ENCODE assay signal across 8 cellular contexts in genomic region chr2:199985625-199986207, GRCh38. TPM values are rescaled to one million over a fixed set of nuclear protein-coding genes. Genes with fewer than 3 reads are reported as not detected.
DNase-seq lines count a peak whose midpoint lies in the region; ATAC-seq, FAIRE-seq and TF ChIP-seq lines count a peak whose summit lies in the region.

No MANE protein-coding gene starts in this region.

- no peaks in the 10 kb centered on the region for H3K79me2 ChIP-seq in smooth muscle cell (ENCODE audit: low read depth)

- no peak overlapping the region for H3K27ac ChIP-seq in smooth muscle cell (ENCODE audit: low read depth)

- H3K27me3 Mint-ChIP-seq in activated naive CD8-positive, alpha-beta T cell treated with anti-CD3 and anti-CD28 coated beads for 36 hours: no peaks in the 10 kb centered on the region

- H3K9ac ChIP-seq in smooth muscle cell (ENCODE audit: low read depth): no peak overlapping the region

- H3K9me3 ChIP-seq in smooth muscle cell (replicated peaks; ENCODE audit: low read depth): no peaks in the 10 kb centered on the region

- H3K4me1 ChIP-seq in smooth muscle cell (ENCODE audit: low read depth): peaks cover 7% of the 10 kb centered on the region

- no peaks in the 10 kb centered on the region for H3K36me3 ChIP-seq in smooth muscle cell (ENCODE audit: low read depth)

- no peaks in the 10 kb centered on the region for H3K27me3 ChIP-seq in smooth muscle cell (ENCODE audit: low read depth)

- peak; percentile 96 for FAIRE-seq in H54 (lab: Jason Lieb, UNC)

- WGBS in smooth muscle cell (ENCODE audit: low lambda C conversion rate): 76% methylated on average over 6 of the region's 6 CpGs

- no peaks in the 10 kb centered on the region for H3K36me3 Mint-ChIP-seq in activated naive CD8-positive, alpha-beta T cell treated with anti-CD3 and anti-CD28 coated beads for 36 hours

- TF ChIP-seq POLR2A in H54 (IDR thresholded peaks at IDR 0.05; ENCODE audit: low read depth, low read length): no peak

- H3K4me3 Mint-ChIP-seq in activated naive CD8-positive, alpha-beta T cell treated with anti-CD3 and anti-CD28 coated beads for 36 hours: no peak overlapping the region

- H3K4me3 ChIP-seq in smooth muscle cell: no peak overlapping the region

- H2AFZ ChIP-seq in smooth muscle cell (ENCODE audit: low read depth): no peak overlapping the region

- peak; percentile 58 for TF ChIP-seq CTCF in smooth muscle cell (IDR thresholded peaks at IDR 0.05; ENCODE audit: borderline replicate concordance, insufficient read depth, poor library complexity, severe bottlenecking)

- peaks cover 8% of the 10 kb centered on the region for H3F3A ChIP-seq in smooth muscle cell (ENCODE audit: low read depth)

- H4K20me1 ChIP-seq in smooth muscle cell (ENCODE audit: low read depth): no peaks in the 10 kb centered on the region

- intact Hi-C loops in left ventricle myocardium superior (cut with micrococcal nuclease): loop anchor here (10.0 kb wide), 1 partner anchor 719 kb away; no protein-coding TSS in a partner anchor

- no peaks in the 10 kb centered on the region for H3K9me3 Mint-ChIP-seq in activated naive CD8-positive, alpha-beta T cell treated with anti-CD3 and anti-CD28 coated beads for 36 hours

- DNase-seq in Daoy (ENCODE audit: low read depth): peak; percentile 72
- peak; percentile 49 for DNase-seq in H54 (ENCODE audit: insufficient read length, low spot score)
- peak; percentile 91 for DNase-seq in NAMALWA (ENCODE audit: low spot score)
- peak; percentile 69 for DNase-seq in SKM-1 (lab: John Stamatoyannopoulos, UW; ENCODE audit: unreplicated experiment)
- peak; percentile 56 for DNase-seq in activated naive CD8-positive, alpha-beta T cell treated with anti-CD3 and anti-CD28 coated beads for 36 hours
- peak; percentile 32 for DNase-seq in left ventricle myocardium superior
- no peak for DNase-seq in smooth muscle cell (lab: John Stamatoyannopoulos, UW; ENCODE audit: unreplicated experiment)
- DNase-seq in cortex of kidney (lab: John Stamatoyannopoulos, UW): no peak

- H3K4me1 Mint-ChIP-seq in activated naive CD8-positive, alpha-beta T cell treated with anti-CD3 and anti-CD28 coated beads for 36 hours: peaks cover 4% of the 10 kb centered on the region

- peak; percentile 74 for ATAC-seq in left ventricle myocardium superior

- H3K4me2 ChIP-seq in smooth muscle cell: no peak overlapping the region

- no peak overlapping the region for H3K27ac Mint-ChIP-seq in activated naive CD8-positive, alpha-beta T cell treated with anti-CD3 and anti-CD28 coated beads for 36 hours

RNA-seq across cellular contexts. Expression of gene MAIP1, which starts 30.3 kb away (rescaled TPM):
- 21.5 and 29.4 TPM in 2 replicates for total RNA-seq in Daoy (2014; rRNA removed; shearing (Covaris generic))
- total RNA-seq in activated naive CD8-positive, alpha-beta T cell treated with anti-CD3 and anti-CD28 coated beads for 36 hours: 10 to 100 TPM; 36.5 to 37.4 TPM
- 29.2 TPM for total RNA-seq in left ventricle myocardium superior
- 32.2 and 133 TPM in 2 replicates for total RNA-seq in smooth muscle cell
- polyA plus RNA-seq in smooth muscle cell: 15.0 and 24.2 TPM in 2 replicates

RNA-seq across cellular contexts. Expression of gene TYW5, which starts 30.4 kb away (rescaled TPM):
- 6.0 and 7.3 TPM in 2 replicates for total RNA-seq in Daoy (2014; rRNA removed; shearing (Covaris generic))
- 10 to 100 TPM; 10.1 TPM for total RNA-seq in activated naive CD8-positive, alpha-beta T cell treated with anti-CD3 and anti-CD28 coated beads for 36 hours
- total RNA-seq in left ventricle myocardium superior (2.5 TPM), smooth muscle cell (7.9 and 14.6 TPM in 2 replicates)
- polyA plus RNA-seq in smooth muscle cell: 6.6 and 9.9 TPM in 2 replicates

Comparison
In these comparisons a context has a peak if more than half of its experiments do, and no peak if none do; other contexts are left out.
1. DNase-seq: peak in Daoy (single experiment), H54 (single experiment), NAMALWA (single experiment), SKM-1 (single experiment), activated naive CD8-positive, alpha-beta T cell treated with anti-CD3 and anti-CD28 coated beads for 36 hours (single experiment) and left ventricle myocardium superior (single experiment); none in smooth muscle cell (single experiment) and cortex of kidney (single experiment).